In genomic region chr2:233832414-233832813, GRCh38 we compare ENCODE assay signal across 2 cellular contexts.
TF ChIP-seq lines count a peak whose summit lies in the region.

No MANE protein-coding gene starts in this region.

TF ChIP-seq in A549, 52 proteins besides CTCF, POLR2A, EP300 and RAD21:
- TF ChIP-seq ZC3H11A (IDR thresholded peaks at IDR 0.05) (no peak), NFE2L2 (conservative IDR thresholded peaks at IDR 0.05; ENCODE audit: low read length) (no peak), FOSL2 (IDR thresholded peaks at IDR 0.05) (no peak), FOSL2 (CRISPR knock-in tag; IDR thresholded peaks at IDR 0.05) (no peak), ZSCAN20 (CRISPR knock-in tag; IDR thresholded peaks at IDR 0.05) (no peak), POLR2AphosphoS2 (conservative IDR thresholded peaks at IDR 0.05; ENCODE audit: low read length) (no peak), RNF2 (IDR thresholded peaks at IDR 0.05; ENCODE audit: borderline replicate concordance, low read depth) (no peak), PHF8 (IDR thresholded peaks at IDR 0.05; ENCODE audit: borderline replicate concordance, low read depth) (no peak), JUNB (IDR thresholded peaks at IDR 0.05) (no peak), FOSB (CRISPR knock-in tag; IDR thresholded peaks at IDR 0.05) (no peak), HMGXB4 (CRISPR knock-in tag; IDR thresholded peaks at IDR 0.05; ENCODE audit: borderline replicate concordance) (no peak), NPAS2 (CRISPR knock-in tag; IDR thresholded peaks at IDR 0.05; ENCODE audit: borderline replicate concordance) (no peak), HES2 (IDR thresholded peaks at IDR 0.05) (no peak), HOXA7 (CRISPR knock-in tag; IDR thresholded peaks at IDR 0.05) (no peak), EHMT2 (IDR thresholded peaks at IDR 0.05; ENCODE audit: low read depth) (no peak), SMC3 (IDR thresholded peaks at IDR 0.05) (no peak)
TF ChIP-seq in A549: peak in this region for 0.

TF ChIP-seq in SK-N-SH, 30 proteins besides CTCF, POLR2A, EP300 and RAD21:
- TF ChIP-seq FOSL2 (IDR thresholded peaks at IDR 0.05; ENCODE audit: borderline replicate concordance, low read depth), result 0 out of 2 replicates have a peak, but pooled peaks have one; percentile 6
- no peak for TF ChIP-seq CHD2 (IDR thresholded peaks at IDR 0.05; ENCODE audit: low read length, partially characterized antibody)
- TF ChIP-seq USF1 (IDR thresholded peaks at IDR 0.05; ENCODE audit: borderline replicate concordance, low read depth), result no peak
- TF ChIP-seq REST (IDR thresholded peaks at IDR 0.05; ENCODE audit: low read depth, low read length), result no peak
- TF ChIP-seq JUND (IDR thresholded peaks at IDR 0.05), result 0 out of 2 replicates have a peak, but pooled peaks have one; percentile 10
- TF ChIP-seq GABPA (IDR thresholded peaks at IDR 0.05; ENCODE audit: low read depth), result no peak
TF ChIP-seq in SK-N-SH: peak in this region for 2.
